In the genomic region with DNA sequence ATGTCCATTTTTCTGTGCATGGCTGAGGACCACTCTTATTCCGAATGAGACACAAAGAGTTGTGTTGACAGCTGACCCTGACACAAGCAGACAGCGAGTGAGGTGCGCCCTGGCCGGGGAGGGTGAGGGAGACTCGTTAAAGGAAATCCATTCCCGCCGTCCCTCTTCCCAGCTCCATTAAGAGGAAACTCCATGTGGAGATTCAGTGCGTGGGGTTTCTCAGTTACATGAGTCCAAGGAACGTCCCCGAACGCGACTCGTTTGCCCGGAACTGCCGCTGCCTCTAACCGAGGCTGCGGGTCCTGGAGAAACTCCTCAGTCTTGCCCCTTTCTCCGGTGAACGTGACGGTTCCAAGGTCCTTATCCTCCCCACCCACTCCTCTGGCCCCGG, we compare ENCODE assay signal across 8 cellular contexts. TPM values are rescaled to one million over a fixed set of nuclear protein-coding genes. Genes with fewer than 3 reads are reported as not detected.
DNase-seq lines count a peak whose midpoint lies in the region; ATAC-seq and TF ChIP-seq lines count a peak whose summit lies in the region.

No MANE protein-coding gene starts in this region.

- H3K27me3 Mint-ChIP-seq in neural progenitor cell (ENCODE audit: insufficient read depth, low read depth): peaks cover 12% of the 10 kb centered on the region

- no peak overlapping the region for H2AFZ ChIP-seq in neural progenitor cell (replicated peaks)

- H3K36me3 ChIP-seq in esophagus squamous epithelium: no peaks in the 10 kb centered on the region
- H3K36me3 ChIP-seq in neural progenitor cell: no peaks in the 10 kb centered on the region

- TF ChIP-seq CTCF in C4-2B (conservative IDR thresholded peaks at IDR 0.05) (no peak), LNCaP clone FGC (IDR thresholded peaks at IDR 0.05; ENCODE audit: control insufficient read depth, extremely low read depth, insufficient read depth) (no peak), esophagus squamous epithelium (IDR thresholded peaks at IDR 0.05) (no peak), neural progenitor cell (IDR thresholded peaks at IDR 0.05) (no peak)

- H3K4me2 ChIP-seq in neural progenitor cell: peak overlapping the region; percentile 89

- WGBS in esophagus squamous epithelium, 2 donors: 5 to 8% methylated on average over 11 to 18 of the region's 21 CpGs

- peak overlapping the region; percentile 97 for H3K4me3 Mint-ChIP-seq in neural progenitor cell

- H4K20me1 ChIP-seq in neural progenitor cell (ENCODE audit: low read depth): peaks cover 53% of the 10 kb centered on the region

- no peak for ATAC-seq in GM18517 (IDR thresholded peaks at IDR 0.05; ENCODE audit: unreplicated experiment)
- no peak for ATAC-seq in GM19023 (IDR thresholded peaks at IDR 0.05; ENCODE audit: unreplicated experiment)
- ATAC-seq in HG02798 (IDR thresholded peaks at IDR 0.05; ENCODE audit: poor library complexity, unreplicated experiment): no peak

- H3K4me1 Mint-ChIP-seq in neural progenitor cell: peaks cover 35% of the 10 kb centered on the region

- no peak for TF ChIP-seq POLR2A in esophagus squamous epithelium (IDR thresholded peaks at IDR 0.05)

- H3K9ac ChIP-seq in neural progenitor cell: peak overlapping the region; percentile 86

- peaks cover 97% of the 10 kb centered on the region for H3K79me2 ChIP-seq in neural progenitor cell (ENCODE audit: low read depth)

- peaks cover 15% of the 10 kb centered on the region for H3K9me3 Mint-ChIP-seq in neural progenitor cell

- DNase-seq in LNCaP clone FGC (ENCODE audit: low read depth): no peak
- DNase-seq in esophagus squamous epithelium (lab: John Stamatoyannopoulos, UW): no peak
- peak; percentile 42 for DNase-seq in neural progenitor cell (ENCODE audit: low spot score)
- no peak for DNase-seq in COLO829 (ENCODE audit: low spot score)

- H3K9me3 ChIP-seq in esophagus squamous epithelium: no peaks in the 10 kb centered on the region
- no peaks in the 10 kb centered on the region for H3K9me3 ChIP-seq in neural progenitor cell (ENCODE audit: low read depth)

- H3K27me3 ChIP-seq in esophagus squamous epithelium: peaks cover 0 to 79% (median 14%) of the 10 kb centered on the region in 4 donors
- H3K27me3 ChIP-seq in neural progenitor cell: no peaks in the 10 kb centered on the region

- intact Hi-C loops in esophagus squamous epithelium (cut with DNase I): no loop called here

- H3F3A ChIP-seq in neural progenitor cell (ENCODE audit: low read depth): peaks cover 46% of the 10 kb centered on the region

- H3K4me1 ChIP-seq in esophagus squamous epithelium (peaks cover 0 to 24% (median 15%) of the 10 kb centered on the region in 3 donors), neural progenitor cell (peaks cover 57% of the 10 kb centered on the region)

- H3K4me3 ChIP-seq in LNCaP clone FGC (ENCODE audit: low read depth, low read length) (peak overlapping the region; percentile 62), esophagus squamous epithelium (peak overlapping the region in 3 of 4 donors; percentile 26 to 70 (median 52)), neural progenitor cell (peak overlapping the region; percentile 98)

- H3K36me3 Mint-ChIP-seq in neural progenitor cell: peaks cover 20% of the 10 kb centered on the region

- H3K27ac Mint-ChIP-seq in neural progenitor cell: peak overlapping the region; percentile 91

- peak overlapping the region; percentile 66; the same call in 1 of the 2 replicates for H3K27ac ChIP-seq in C4-2B
- H3K27ac ChIP-seq in esophagus squamous epithelium: no peak overlapping the region
- no peak overlapping the region for H3K27ac ChIP-seq in neural progenitor cell

RNA-seq across cellular contexts. Expression of a gene that starts 1.0 kb away (rescaled TPM):
- under 1 TPM in 3 of 4 donors, not detected in 1; 0.12 to 0.95 (median 0.66) TPM for total RNA-seq in esophagus squamous epithelium
- total RNA-seq in neural progenitor cell (ENCODE audit: low replicate concordance): 251 and 278 TPM in 2 replicates

Comparison
In these comparisons a context has a peak if more than half of its experiments do, and no peak if none do; other contexts are left out.
1. RNA of a gene that starts 1.0 kb away (total RNA-seq): 251 to 278 TPM in neural progenitor cell; 0.12 to 0.95 TPM in esophagus squamous epithelium; every median in the first group is over 100 times any median in the second.
2. Peak in every context shown above with its lines, with median percentiles within 50 percentile points of each other: H3K4me3 ChIP-seq.